Comparison of ENCODE assay signal across 17 cellular contexts in genomic region chr14:77979171-77979570, GRCh38.
"Had no signal": no experiment of that assay in that cellular context is flagged by ENCODE, and none has a peak within 500 bp of the region (broad histone marks: within the 10 kb centered on the region; RNA-seq: fewer than 3 reads in every experiment).

No MANE protein-coding gene starts in this region.

- H3K27ac ChIP-seq: adrenal gland, epithelial cell of prostate, hepatocyte, skin epidermis, thoracic aorta, upper lobe of right lung had no signal

- H3K27ac Mint-ChIP-seq: dendritic cell treated with granulocyte-macrophage colony-stimulating factor and Interleukin-4, amounts not matched to agents 40 ng/mL and 50 ng/mL, for 4 days; naive B cell; progenitor cell of endocrine pancreas; stimulated activated naive CD8-positive, alpha-beta T cell treated with anti-CD3 and anti-CD28 coated beads, Interleukin-15, amount 100 ng/mL, for 72 hours had no signal

- ATAC-seq: activated naive CD4-positive, alpha-beta T cell treated with anti-CD3 and anti-CD28 coated beads, Interleukin-2, amount 50 U/mL, for 72 hours; mucosa of descending colon; right cardiac atrium; stimulated activated naive CD8-positive, alpha-beta T cell treated with anti-CD3 and anti-CD28 coated beads, Interleukin-15, amount 100 ng/mL, for 72 hours; upper lobe of right lung had no signal

- H3K4me2 ChIP-seq: hepatocyte had no signal

- H3K4me3 Mint-ChIP-seq: dendritic cell treated with granulocyte-macrophage colony-stimulating factor and Interleukin-4, amounts not matched to agents 40 ng/mL and 50 ng/mL, for 4 days; stimulated activated naive CD8-positive, alpha-beta T cell treated with anti-CD3 and anti-CD28 coated beads, Interleukin-15, amount 100 ng/mL, for 72 hours had no signal

- H3K79me2 ChIP-seq: hepatocyte had no signal

- H3K4me3 ChIP-seq: adrenal gland, hepatocyte, mucosa of descending colon, skin epidermis, thoracic aorta, upper lobe of right lung had no signal

- H3K4me1 ChIP-seq: adrenal gland, upper lobe of right lung had no signal

- H3K9me3 Mint-ChIP-seq: activated naive CD4-positive, alpha-beta T cell treated with anti-CD3 and anti-CD28 coated beads, Interleukin-2, amount 50 U/mL, for 72 hours; dendritic cell treated with granulocyte-macrophage colony-stimulating factor and Interleukin-4, amounts not matched to agents 40 ng/mL and 50 ng/mL, for 4 days; stimulated activated naive CD8-positive, alpha-beta T cell treated with anti-CD3 and anti-CD28 coated beads, Interleukin-15, amount 100 ng/mL, for 72 hours had no signal

- H3K36me3 ChIP-seq: adrenal gland, thoracic aorta, upper lobe of right lung had no signal

- DNase-seq: activated CD4-positive, alpha-beta T cell treated with anti-CD3 and anti-CD28 coated beads, Interleukin-2, amount 50 U/mL, for 4 hours; activated gamma-delta T cell treated with Interleukin-2 at 50 U/mL for 16 hours; adrenal gland; foreskin fibroblast; mucosa of descending colon; naive B cell; right cardiac atrium; stimulated activated CD4-positive, alpha-beta T cell treated with anti-CD3 and anti-CD28 coated beads, Interleukin-2, amount 100 ng/mL, for 48 hours; stimulated activated naive CD8-positive, alpha-beta T cell treated with anti-CD3 and anti-CD28 coated beads, Interleukin-15, amount 100 ng/mL, for 72 hours; upper lobe of right lung had no signal

- H3K27me3 ChIP-seq: adrenal gland, hepatocyte, upper lobe of right lung had no signal

- H3K36me3 Mint-ChIP-seq: activated naive CD4-positive, alpha-beta T cell treated with anti-CD3 and anti-CD28 coated beads, Interleukin-2, amount 50 U/mL, for 72 hours had no signal

- H2AFZ ChIP-seq: hepatocyte had no signal
